Comparison of ENCODE assay signal across 8 cellular contexts in the genomic region with DNA sequence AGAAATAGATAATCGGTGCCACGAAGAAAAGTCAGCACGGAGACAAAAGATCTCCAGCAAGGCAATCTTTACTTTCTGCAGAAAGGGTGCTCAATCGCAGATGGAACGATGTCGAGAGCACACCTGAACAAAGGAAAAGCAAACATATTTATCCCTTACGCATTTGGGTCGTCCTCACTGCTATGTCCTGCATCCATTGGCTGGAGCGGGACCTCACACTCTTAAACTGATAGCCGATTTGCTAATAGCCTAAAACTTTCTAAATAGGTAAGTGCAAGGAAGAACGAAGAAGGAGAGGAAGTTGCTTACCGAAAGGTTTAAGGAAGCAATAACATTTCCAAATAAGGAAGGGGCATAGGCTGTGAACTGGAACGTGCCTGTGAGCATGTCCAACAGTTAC. TPM values are rescaled to one million over a fixed set of nuclear protein-coding genes. Genes with fewer than 3 reads are reported as not detected.
DNase-seq lines count a peak whose midpoint lies in the region; ATAC-seq and TF ChIP-seq lines count a peak whose summit lies in the region.

No MANE protein-coding gene starts in this region.

- peak overlapping the region; percentile 95 for H3K4me3 Mint-ChIP-seq in activated naive CD4-positive, alpha-beta T cell treated with anti-CD3 and anti-CD28 coated beads, Interleukin-2, amount 10 ng/mL, durations not matched to agents 7 days and 5 days
- peak overlapping the region; percentile 94 for H3K4me3 Mint-ChIP-seq in activated CD4-positive, alpha-beta memory T cell treated with anti-CD3 and anti-CD28 coated beads for 36 hours
- peak overlapping the region; percentile 93 to 98 (median 97) for H3K4me3 Mint-ChIP-seq in immature natural killer cell

- CTCF ChIA-PET in activated naive CD4-positive, alpha-beta T cell treated with anti-CD3 and anti-CD28 coated beads, Interleukin-2, amount 10 ng/mL, durations not matched to agents 7 days and 5 days (lab: Charles Lee): interaction anchor here (1.1 to 1.3 kb wide), 2 partner anchors 22 to 30 kb away, joined by 3 to 7 read pairs; a partner anchor contains a TSS
- CTCF ChIA-PET in activated CD4-positive, alpha-beta memory T cell treated with anti-CD3 and anti-CD28 coated beads for 36 hours (lab: Charles Lee): interaction anchor here (4.2 kb wide), 1 partner anchor 30 kb away, joined by 24 read pairs; a partner anchor contains a TSS

- peaks cover 27% of the 10 kb centered on the region for H3K36me3 Mint-ChIP-seq in activated naive CD4-positive, alpha-beta T cell treated with anti-CD3 and anti-CD28 coated beads, Interleukin-2, amount 10 ng/mL, durations not matched to agents 7 days and 5 days
- H3K36me3 Mint-ChIP-seq in activated CD4-positive, alpha-beta memory T cell treated with anti-CD3 and anti-CD28 coated beads for 36 hours: peaks cover 8% of the 10 kb centered on the region
- H3K36me3 Mint-ChIP-seq in immature natural killer cell: no peaks in the 10 kb centered on the region

- no peak for TF ChIP-seq EP300 in tibial nerve (IDR thresholded peaks at IDR 0.05)

- no peak for DNase-seq in activated naive CD4-positive, alpha-beta T cell treated with anti-CD3 and anti-CD28 coated beads, Interleukin-2, amount 10 ng/mL, durations not matched to agents 7 days and 5 days
- no peak for DNase-seq in activated naive CD4-positive, alpha-beta T cell treated with anti-CD3 and anti-CD28 coated beads, Interleukin-2, amount 50 U/mL, for 16 hours
- no peak for DNase-seq in activated CD4-positive, alpha-beta memory T cell treated with anti-CD3 and anti-CD28 coated beads for 36 hours
- DNase-seq in immature natural killer cell: no peak
- DNase-seq in tibial nerve (ENCODE audit: low spot score in 2 of 2): no peak
- no peak for DNase-seq in NCI-H1694 treated with DMSO at 0.1 percent for 48 hours (lab: John Stamatoyannopoulos, UW)
- no peak for DNase-seq in Peyer's patch

- peaks cover 38% of the 10 kb centered on the region for H3K4me1 Mint-ChIP-seq in activated naive CD4-positive, alpha-beta T cell treated with anti-CD3 and anti-CD28 coated beads, Interleukin-2, amount 10 ng/mL, durations not matched to agents 7 days and 5 days
- peaks cover 42% of the 10 kb centered on the region for H3K4me1 Mint-ChIP-seq in activated CD4-positive, alpha-beta memory T cell treated with anti-CD3 and anti-CD28 coated beads for 36 hours (ENCODE audit: low read depth)
- peaks cover 41 to 42% of the 10 kb centered on the region in 2 donors for H3K4me1 Mint-ChIP-seq in immature natural killer cell

- TF ChIP-seq POLR2A in tibial nerve (IDR thresholded peaks at IDR 0.05) (no peak), Peyer's patch (IDR thresholded peaks at IDR 0.05) (no peak)

- peak overlapping the region in 3 of 4 donors; percentile 85 to 98 (median 93) for H3K4me3 ChIP-seq in tibial nerve
- peak overlapping the region in 1 of 4 donors; percentile 91 for H3K4me3 ChIP-seq in Peyer's patch

- ATAC-seq in HG02678 (IDR thresholded peaks at IDR 0.05; ENCODE audit: unreplicated experiment): no peak

- H3K27me3 Mint-ChIP-seq in activated naive CD4-positive, alpha-beta T cell treated with anti-CD3 and anti-CD28 coated beads, Interleukin-2, amount 10 ng/mL, durations not matched to agents 7 days and 5 days: peaks cover 3% of the 10 kb centered on the region
- H3K27me3 Mint-ChIP-seq in activated CD4-positive, alpha-beta memory T cell treated with anti-CD3 and anti-CD28 coated beads for 36 hours: no peaks in the 10 kb centered on the region
- peaks cover 5 to 13% (median 8%) of the 10 kb centered on the region in 3 donors for H3K27me3 Mint-ChIP-seq in immature natural killer cell (ENCODE audit: low read depth in 3 of 3)

- H3K9me3 Mint-ChIP-seq in activated naive CD4-positive, alpha-beta T cell treated with anti-CD3 and anti-CD28 coated beads, Interleukin-2, amount 10 ng/mL, durations not matched to agents 7 days and 5 days: peaks cover 6% of the 10 kb centered on the region
- H3K9me3 Mint-ChIP-seq in activated CD4-positive, alpha-beta memory T cell treated with anti-CD3 and anti-CD28 coated beads for 36 hours: peaks cover 4% of the 10 kb centered on the region
- H3K9me3 Mint-ChIP-seq in immature natural killer cell: no peaks in the 10 kb centered on the region

- 88 to 90% methylated on average over 13 of the region's 13 CpGs for WGBS in tibial nerve, 2 donors

- H3K36me3 ChIP-seq in tibial nerve (peaks cover 0 to 12% (median 0%) of the 10 kb centered on the region in 3 donors), Peyer's patch (no peaks in the 10 kb centered on the region)

- H3K27ac Mint-ChIP-seq in activated naive CD4-positive, alpha-beta T cell treated with anti-CD3 and anti-CD28 coated beads, Interleukin-2, amount 10 ng/mL, durations not matched to agents 7 days and 5 days: peak overlapping the region; percentile 94
- H3K27ac Mint-ChIP-seq in activated CD4-positive, alpha-beta memory T cell treated with anti-CD3 and anti-CD28 coated beads for 36 hours: peak overlapping the region; percentile 97
- peak overlapping the region; percentile 92 to 98 (median 94) for H3K27ac Mint-ChIP-seq in immature natural killer cell

- POLR2A ChIA-PET in activated CD4-positive, alpha-beta memory T cell treated with anti-CD3 and anti-CD28 coated beads for 36 hours (lab: Charles Lee): no interaction called here

- TF ChIP-seq CTCF in tibial nerve (IDR thresholded peaks at IDR 0.05) (no peak), Peyer's patch (IDR thresholded peaks at IDR 0.05) (no peak)

- H3K27ac ChIP-seq in tibial nerve (peak overlapping the region in 2 of 4 donors; percentile 96 to 97), Peyer's patch (peak overlapping the region in 2 of 4 donors; percentile 84 to 94)

- H3K27me3 ChIP-seq in tibial nerve: no peaks in the 10 kb centered on the region
- H3K27me3 ChIP-seq in Peyer's patch: no peaks in the 10 kb centered on the region

- intact Hi-C loops in activated CD4-positive, alpha-beta memory T cell treated with anti-CD3 and anti-CD28 coated beads for 36 hours (cut with micrococcal nuclease): loop anchor here (1.0 to 5.0 kb wide), 3 partner anchors 30 to 343 kb away; a partner anchor contains a TSS

- H3K4me1 ChIP-seq in tibial nerve (peaks cover 2 to 52% (median 15%) of the 10 kb centered on the region in 4 donors), Peyer's patch (peaks cover 0 to 21% (median 6%) of the 10 kb centered on the region in 4 donors)

- H3K9me3 ChIP-seq in tibial nerve (no peaks in the 10 kb centered on the region), Peyer's patch (no peaks in the 10 kb centered on the region)

RNA-seq across cellular contexts. Expression of a gene that starts 1.2 kb away (rescaled TPM):
- total RNA-seq in activated CD4-positive, alpha-beta memory T cell treated with anti-CD3 and anti-CD28 coated beads for 36 hours: 10 to 100 TPM; 28.4 to 31.8 TPM
- 10 to 100 TPM in 2 of 3 donors, 1 to 10 TPM in 1; 9.9 to 21.6 (median 14.7) TPM for polyA plus RNA-seq in immature natural killer cell
- total RNA-seq in tibial nerve: 10 to 100 TPM; 23.4 to 39.8 (median 30.1) TPM
- 10 to 100 TPM; 22.9 to 77.6 (median 30.3) TPM for total RNA-seq in Peyer's patch

RNA-seq across cellular contexts. Expression of a gene that starts 30.4 kb away (rescaled TPM):
- 10 to 100 TPM; 15.4 to 17.0 TPM for total RNA-seq in activated CD4-positive, alpha-beta memory T cell treated with anti-CD3 and anti-CD28 coated beads for 36 hours
- 10 to 100 TPM in 2 of 3 donors, 1 to 10 TPM in 1; 6.0 to 43.3 (median 25.5) TPM for polyA plus RNA-seq in immature natural killer cell
- total RNA-seq in tibial nerve (100 to 1,000 TPM in 2 of 4 donors, 10 to 100 TPM in 2; 63.2 to 139 (median 98.1) TPM), Peyer's patch (100 to 1,000 TPM in 1 of 4 donors, 10 to 100 TPM in 3; 72.1 to 133 (median 83.7) TPM)
